8 cellular contexts compared by ENCODE assay signal in genomic region chr3:112390783-112391641, GRCh38. TPM values are rescaled to one million over a fixed set of nuclear protein-coding genes. Genes with fewer than 3 reads are reported as not detected.
DNase-seq lines count a peak whose midpoint lies in the region; ATAC-seq and TF ChIP-seq lines count a peak whose summit lies in the region.

No MANE protein-coding gene starts in this region.

- H3K4me1 Mint-ChIP-seq in stimulated activated naive CD8-positive, alpha-beta T cell treated with anti-CD3 and anti-CD28 coated beads, Interleukin-15, amount 100 ng/mL, for 72 hours: peaks cover 50% of the 10 kb centered on the region
- peaks cover 0 to 7% of the 10 kb centered on the region in 2 donors for H3K4me1 Mint-ChIP-seq in natural killer cell treated with Interleukin-12 subunit alpha and Interleukin-12 subunit beta and Interleukin-15 and Interleukin-18, amount 100 ng/mL, for 72 hours (ENCODE audit: low read depth in 2 of 2)

- in situ Hi-C loops in brain microvascular endothelial cell (cut with HindIII; ENCODE audit: low pct_ligation_motif_present, low sequenced_read_pairs): no loop called here

- H3K27me3 Mint-ChIP-seq in stimulated activated naive CD8-positive, alpha-beta T cell treated with anti-CD3 and anti-CD28 coated beads, Interleukin-15, amount 100 ng/mL, for 72 hours: no peaks in the 10 kb centered on the region
- no peaks in the 10 kb centered on the region for H3K27me3 Mint-ChIP-seq in natural killer cell treated with Interleukin-12 subunit alpha and Interleukin-12 subunit beta and Interleukin-15 and Interleukin-18, amount 100 ng/mL, for 72 hours

- peaks cover 4 to 12% of the 10 kb centered on the region in 2 donors for H3K9me3 Mint-ChIP-seq in stimulated activated naive CD8-positive, alpha-beta T cell treated with anti-CD3 and anti-CD28 coated beads, Interleukin-15, amount 100 ng/mL, for 72 hours
- H3K9me3 Mint-ChIP-seq in natural killer cell treated with Interleukin-12 subunit alpha and Interleukin-12 subunit beta and Interleukin-15 and Interleukin-18, amount 100 ng/mL, for 72 hours: no peaks in the 10 kb centered on the region

- H3K27ac Mint-ChIP-seq in stimulated activated naive CD8-positive, alpha-beta T cell treated with anti-CD3 and anti-CD28 coated beads, Interleukin-15, amount 100 ng/mL, for 72 hours: peak overlapping the region in 1 of 2 donors; percentile 30
- no peak overlapping the region for H3K27ac Mint-ChIP-seq in natural killer cell treated with Interleukin-12 subunit alpha and Interleukin-12 subunit beta and Interleukin-15 and Interleukin-18, amount 100 ng/mL, for 72 hours

- DNase-seq in EH (ENCODE audit: low read depth): peak; percentile 96
- peak; percentile 100 for DNase-seq in HT1080 (ENCODE audit: low read depth)
- peak; percentile 97 for DNase-seq in brain microvascular endothelial cell
- peak; percentile 82 for DNase-seq in inferior parietal cortex (ENCODE audit: extremely low spot score)
- no peak for DNase-seq in stimulated activated naive CD8-positive, alpha-beta T cell treated with anti-CD3 and anti-CD28 coated beads, Interleukin-15, amount 100 ng/mL, for 72 hours
- DNase-seq in DMS153 (lab: John Stamatoyannopoulos, UW): no peak
- no peak for DNase-seq in natural killer cell treated with Interleukin-12 subunit alpha and Interleukin-12 subunit beta and Interleukin-15 and Interleukin-18, amount 100 ng/mL, for 72 hours (ENCODE audit: low spot score)
- DNase-seq in NCI-H774 (lab: John Stamatoyannopoulos, UW): no peak

- peak overlapping the region; percentile 99 for H3K27ac ChIP-seq in brain microvascular endothelial cell

- no peaks in the 10 kb centered on the region for H3K36me3 Mint-ChIP-seq in natural killer cell treated with Interleukin-12 subunit alpha and Interleukin-12 subunit beta and Interleukin-15 and Interleukin-18, amount 100 ng/mL, for 72 hours

- no peaks in the 10 kb centered on the region for H3K27me3 ChIP-seq in brain microvascular endothelial cell (replicated peaks)

- H3K4me3 ChIP-seq in brain microvascular endothelial cell (ENCODE audit: low read depth, low read length): no peak overlapping the region

- no peaks in the 10 kb centered on the region for H3K36me3 ChIP-seq in brain microvascular endothelial cell (replicated peaks)

- peak; percentile 71 for ATAC-seq in stimulated activated naive CD8-positive, alpha-beta T cell treated with anti-CD3 and anti-CD28 coated beads, Interleukin-15, amount 100 ng/mL, for 72 hours
- ATAC-seq in natural killer cell treated with Interleukin-12 subunit alpha and Interleukin-12 subunit beta and Interleukin-15 and Interleukin-18, amount 100 ng/mL, for 72 hours: no peak

- TF ChIP-seq CTCF in brain microvascular endothelial cell (IDR thresholded peaks at IDR 0.05; ENCODE audit: low read depth, low read length, missing control alignments): no peak

- H3K4me3 Mint-ChIP-seq in stimulated activated naive CD8-positive, alpha-beta T cell treated with anti-CD3 and anti-CD28 coated beads, Interleukin-15, amount 100 ng/mL, for 72 hours: no peak overlapping the region
- H3K4me3 Mint-ChIP-seq in natural killer cell treated with Interleukin-12 subunit alpha and Interleukin-12 subunit beta and Interleukin-15 and Interleukin-18, amount 100 ng/mL, for 72 hours: no peak overlapping the region

RNA-seq across cellular contexts. Expression of gene CD200, which starts 58.1 kb away (rescaled TPM):
- not detected in 2 replicates for total RNA-seq in HT1080 (2014; rRNA removed; shearing (Covaris generic))
- polyA plus RNA-seq in HT1080 (2015; cell fraction: cytosol; rRNA removed): 0.21 and 0.30 TPM in 2 replicates
- 0.10 and 0.16 TPM in 2 replicates for polyA plus RNA-seq in HT1080 (2015; cell fraction: nucleus; rRNA removed)
- under 1 TPM; 0.17 to 0.36 TPM for total RNA-seq in natural killer cell treated with Interleukin-12 subunit alpha and Interleukin-12 subunit beta and Interleukin-15 and Interleukin-18, amount 100 ng/mL, for 72 hours

Comparison
In these comparisons a context has a peak if more than half of its experiments do, and no peak if none do; other contexts are left out.
1. DNase-seq: peak in EH (single experiment), HT1080 (single experiment), brain microvascular endothelial cell (single experiment) and inferior parietal cortex (single experiment); none in stimulated activated naive CD8-positive, alpha-beta T cell treated with anti-CD3 and anti-CD28 coated beads, Interleukin-15, amount 100 ng/mL, for 72 hours (0 of 2), DMS153 (single experiment), natural killer cell treated with Interleukin-12 subunit alpha and Interleukin-12 subunit beta and Interleukin-15 and Interleukin-18, amount 100 ng/mL, for 72 hours (single experiment) and NCI-H774 (single experiment).